ENCODE assay signal across 25 cellular contexts in the genomic region with DNA sequence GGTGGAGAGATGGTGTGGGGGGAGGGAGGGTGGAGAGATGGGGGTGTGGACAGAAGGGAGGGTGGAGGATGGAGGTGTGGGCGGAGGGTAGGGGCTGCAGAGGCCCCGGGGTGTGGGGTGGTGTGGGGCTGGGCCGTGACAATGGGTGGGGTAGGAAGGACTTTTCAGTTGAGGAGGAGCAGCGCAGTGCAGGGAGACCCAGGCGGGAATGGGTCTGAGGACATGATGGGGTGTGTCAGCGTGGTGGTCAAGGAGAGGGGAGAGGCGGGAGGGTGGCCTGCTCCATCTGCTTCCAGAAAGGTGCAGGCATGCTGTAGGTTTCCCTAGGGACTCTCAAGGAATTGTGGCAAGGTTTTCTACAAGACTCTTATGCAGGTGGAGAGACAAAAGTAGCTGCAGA. TPM values are rescaled to one million over a fixed set of nuclear protein-coding genes. Genes with fewer than 3 reads are reported as not detected.
DNase-seq lines count a peak whose midpoint lies in the region; ATAC-seq and TF ChIP-seq lines count a peak whose summit lies in the region.
"Had no signal": no experiment of that assay in that cellular context is flagged by ENCODE, and none has a peak within 500 bp of the region (broad histone marks: within the 10 kb centered on the region; RNA-seq: fewer than 3 reads in every experiment).

No MANE protein-coding gene starts in this region.

- no peak for ATAC-seq in lower lobe of right lung
- ATAC-seq in HG03354 (IDR thresholded peaks at IDR 0.05; ENCODE audit: poor library complexity, severe bottlenecking, unreplicated experiment): no peak
- ATAC-seq: right cardiac atrium, Right ventricle myocardium inferior had no signal

- intact Hi-C loops in lower lobe of right lung (cut with DNase I): no loop called here

- H3K4me1 ChIP-seq in lower lobe of right lung: peaks cover 20% of the 10 kb centered on the region
- H3K4me1 ChIP-seq: HAP-1, uterus had no signal

- DNase-seq in NCI-H748 (lab: John Stamatoyannopoulos, UW; ENCODE audit: unreplicated experiment) (peak; percentile 26), NCI-H748 treated with DMSO at 0.1 percent for 48 hours (lab: John Stamatoyannopoulos, UW) (no peak), DMS79 (lab: John Stamatoyannopoulos, UW) (peak; percentile 26), lower lobe of right lung (no peak), GOT3 (lab: John Stamatoyannopoulos, UW) (no peak)
- no peak for DNase-seq in activated effector memory CD4-positive, alpha-beta T cell treated with anti-CD3 and anti-CD28 coated beads, Interleukin-2, amount 50 U/mL, for 16 hours
- DNase-seq: 8988T; activated CD4-positive, alpha-beta T cell treated with anti-CD3 and anti-CD28 coated beads, Interleukin-2, amount 50 U/mL, for 4 hours; anterior cingulate cortex; DND-41; effector CD4-positive, alpha-beta T cell; kidney; mesendoderm; naive B cell; NCI-H526; ovary; right cardiac atrium; stimulated activated CD4-positive, alpha-beta T cell treated with anti-CD3 and anti-CD28 coated beads, Interleukin-15, amount 100 ng/mL, for 24 hours; uterus had no signal

- TF ChIP-seq CTCF in VCaP (conservative IDR thresholded peaks at IDR 0.05) (no peak), lower lobe of right lung (IDR thresholded peaks at IDR 0.05) (no peak)

- no peaks in the 10 kb centered on the region for H3K9me3 ChIP-seq in lower lobe of right lung
- H3K9me3 ChIP-seq: esophagus muscularis mucosa, HAP-1, ovary, suprapubic skin, uterus had no signal

- H3K27ac ChIP-seq in VCaP: peak overlapping the region; percentile 69
- peak overlapping the region; percentile 38 for H3K27ac ChIP-seq in lower lobe of right lung
- H3K27ac ChIP-seq: esophagus muscularis mucosa, ovary, suprapubic skin, uterus had no signal

- H3K27me3 ChIP-seq in lower lobe of right lung (ENCODE audit: low read depth): no peaks in the 10 kb centered on the region
- H3K27me3 ChIP-seq: esophagus muscularis mucosa, ovary, suprapubic skin, uterus had no signal

- no peaks in the 10 kb centered on the region for H3K36me3 ChIP-seq in lower lobe of right lung
- H3K36me3 ChIP-seq: HAP-1, ovary, uterus had no signal

- H3K4me3 ChIP-seq in lower lobe of right lung: no peak overlapping the region
- H3K4me3 ChIP-seq: esophagus muscularis mucosa, HAP-1, ovary, suprapubic skin, uterus had no signal

RNA-seq across cellular contexts. Expression of a gene that starts 48.9 kb away (rescaled TPM):
- 59.5 TPM for total RNA-seq in lower lobe of right lung

Comparison
In these comparisons a context has a peak if more than half of its experiments do, and no peak if none do; other contexts are left out.
1. DNase-seq: peak in NCI-H748 (single experiment) and DMS79 (single experiment); none in NCI-H748 treated with DMSO at 0.1 percent for 48 hours (single experiment), lower lobe of right lung (single experiment), activated effector memory CD4-positive, alpha-beta T cell treated with anti-CD3 and anti-CD28 coated beads, Interleukin-2, amount 50 U/mL, for 16 hours (single experiment) and GOT3 (single experiment).